ENCODE assay signal across 16 cellular contexts in the genomic region with DNA sequence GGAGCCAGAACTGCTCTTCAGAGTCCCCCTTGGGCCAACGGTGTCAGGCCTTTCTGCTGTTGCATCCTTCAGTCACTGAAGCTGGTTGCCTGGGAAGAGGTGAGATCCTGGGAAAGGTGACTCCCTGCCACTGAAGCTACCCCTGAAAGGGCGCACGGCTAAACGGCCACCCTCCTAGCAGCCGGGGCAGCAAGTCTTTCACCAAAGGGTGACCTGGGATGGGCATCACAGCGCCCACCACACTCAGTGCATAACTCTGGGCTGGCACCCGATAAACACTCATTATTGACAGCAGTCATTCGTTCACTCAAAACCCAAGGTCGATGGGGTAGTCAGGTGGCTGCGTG. TPM values are rescaled to one million over a fixed set of nuclear protein-coding genes. Genes with fewer than 3 reads are reported as not detected.
A peak's percentile ranks its signal among the peaks of the same experiment; 100 is the strongest.
DNase-seq lines count a peak whose midpoint lies in the region; ATAC-seq and TF ChIP-seq lines count a peak whose summit lies in the region.
"Had no signal": no experiment of that assay in that cellular context is flagged by ENCODE, and none has a peak within 500 bp of the region (broad histone marks: within the 10 kb centered on the region; RNA-seq: fewer than 3 reads in every experiment).

No MANE protein-coding gene starts in this region.

- H3K27ac ChIP-seq in BLaER1 (peak overlapping the region; percentile 91), KOPT-K1 (ENCODE audit: low read depth, low read length, poor library complexity, severe bottlenecking) (peak overlapping the region; percentile 40)
- H3K27ac ChIP-seq: thyroid gland had no signal

- peaks cover 66% of the 10 kb centered on the region for H3K4me1 Mint-ChIP-seq in central memory CD8-positive, alpha-beta T cell
- peaks cover 59 to 72% of the 10 kb centered on the region in 2 donors for H3K4me1 Mint-ChIP-seq in natural killer cell

- H3K27me3 Mint-ChIP-seq in central memory CD8-positive, alpha-beta T cell = no peaks in the 10 kb centered on the region
- no peaks in the 10 kb centered on the region for H3K27me3 Mint-ChIP-seq in natural killer cell (ENCODE audit: low read depth in 2 of 2)

- H3K27me3 ChIP-seq in BLaER1 = no peaks in the 10 kb centered on the region
- H3K27me3 ChIP-seq: heart left ventricle, thyroid gland had no signal

- intact Hi-C loops in natural killer cell (cut with micrococcal nuclease) = no loop called here

- TF ChIP-seq CTCF in natural killer cell (IDR thresholded peaks at IDR 0.05) = no peak

- no peaks in the 10 kb centered on the region for H3K9me3 ChIP-seq in BLaER1
- H3K9me3 ChIP-seq in KOPT-K1 (ENCODE audit: insufficient read depth, low read length, poor library complexity, severe bottlenecking) = no peaks in the 10 kb centered on the region
- H3K9me3 ChIP-seq: heart left ventricle, mucosa of descending colon, thyroid gland had no signal

- H3K27ac Mint-ChIP-seq in central memory CD8-positive, alpha-beta T cell (ENCODE audit: low read depth) = peak overlapping the region; percentile 61
- peak overlapping the region; percentile 82 to 95 for H3K27ac Mint-ChIP-seq in natural killer cell
- H3K27ac Mint-ChIP-seq: GM23338 had no signal

- no peaks in the 10 kb centered on the region for H3K9me3 Mint-ChIP-seq in central memory CD8-positive, alpha-beta T cell
- H3K9me3 Mint-ChIP-seq in natural killer cell = no peaks in the 10 kb centered on the region
- H3K9me3 Mint-ChIP-seq: GM23338 had no signal

- H3K4me3 ChIP-seq in BLaER1 = no peak overlapping the region
- H3K4me3 ChIP-seq: GM23338, mucosa of descending colon, thyroid gland had no signal

- no peaks in the 10 kb centered on the region for H3K36me3 ChIP-seq in BLaER1
- H3K36me3 ChIP-seq in KOPT-K1 (ENCODE audit: insufficient read depth, low read length) = no peaks in the 10 kb centered on the region
- H3K36me3 ChIP-seq: heart left ventricle, thyroid gland had no signal

- peaks cover 67% of the 10 kb centered on the region for H3K4me1 ChIP-seq in BLaER1
- H3K4me1 ChIP-seq: thyroid gland had no signal

- peak overlapping the region; percentile 70 for H3K4me3 Mint-ChIP-seq in central memory CD8-positive, alpha-beta T cell
- peak overlapping the region; percentile 85 for H3K4me3 Mint-ChIP-seq in natural killer cell
- H3K4me3 Mint-ChIP-seq: GM23338 had no signal

- peak overlapping the region; percentile 39; the same call in 1 of the 2 replicates for H3K9ac ChIP-seq in BLaER1

- peak overlapping the region; percentile 85 for H3K4me2 ChIP-seq in BLaER1
- H3K4me2 ChIP-seq: GM23338 had no signal

- ATAC-seq in central memory CD8-positive, alpha-beta T cell (replicated peaks; ENCODE audit: extremely low read depth, poor library complexity, severe bottlenecking) = no peak
- ATAC-seq in natural killer cell (no peak), HG03342 (IDR thresholded peaks at IDR 0.05; ENCODE audit: unreplicated experiment) (no peak), GM21360 (IDR thresholded peaks at IDR 0.05; ENCODE audit: unreplicated experiment) (no peak), GM19467 (IDR thresholded peaks at IDR 0.05; ENCODE audit: unreplicated experiment) (no peak)
- ATAC-seq: GM23338 had no signal

- peaks cover 3% of the 10 kb centered on the region for H3K36me3 Mint-ChIP-seq in central memory CD8-positive, alpha-beta T cell (ENCODE audit: insufficient read depth)
- H3K36me3 Mint-ChIP-seq in natural killer cell = no peaks in the 10 kb centered on the region

- H4K20me1 ChIP-seq in BLaER1 = no peaks in the 10 kb centered on the region

- DNase-seq in central memory CD8-positive, alpha-beta T cell (ENCODE audit: low spot score in 2 of 2) = no peak
- DNase-seq in natural killer cell = no peak
- no peak for DNase-seq in stimulated activated CD8-positive, alpha-beta memory T cell treated with anti-CD3 and anti-CD28 coated beads, Interleukin-4, amount 100 ng/mL, for 48 hours
- DNase-seq: cortex of kidney, DMS53, NCI-H82, RPMI8226, thyroid gland had no signal

RNA-seq across cellular contexts. Expression of a gene that starts 26.5 kb away (rescaled TPM):
- total RNA-seq in natural killer cell = 100 to 1,000 TPM; 414 to 531 (median 455) TPM
